8 cellular contexts compared by ENCODE assay signal in genomic region chr12:95790025-95790911, GRCh38. TPM values are rescaled to one million over a fixed set of nuclear protein-coding genes. Genes with fewer than 3 reads are reported as not detected.
DNase-seq lines count a peak whose midpoint lies in the region; ATAC-seq and TF ChIP-seq lines count a peak whose summit lies in the region.

Gene NTN4, minus strand, starts transcription at chr12:95790764. Its CDS starts 455 bp downstream, at chr12:95790309.

- H3K27me3 Mint-ChIP-seq in T-helper 17 cell: peaks cover 35% of the 10 kb centered on the region
- peaks cover 81% of the 10 kb centered on the region for H3K27me3 Mint-ChIP-seq in stimulated activated naive CD8-positive, alpha-beta T cell treated with anti-CD3 and anti-CD28 coated beads, Interleukin-15, Interleukin-2, amounts not matched to agents 100 ng/mL and 50 ng/mL, for 24 hours

- H3K27ac Mint-ChIP-seq in T-helper 17 cell: peak within 1 kb of the TSS; percentile 89
- H3K27ac Mint-ChIP-seq in stimulated activated naive CD8-positive, alpha-beta T cell treated with anti-CD3 and anti-CD28 coated beads, Interleukin-15, Interleukin-2, amounts not matched to agents 100 ng/mL and 50 ng/mL, for 24 hours: no peak within 1 kb of the TSS

- H3K27ac ChIP-seq in coronary artery (peak within 1 kb of the TSS; percentile 87 to 95), right lobe of liver (peak within 1 kb of the TSS; percentile 78 to 86 (median 78))

- peak within 1 kb of the TSS; percentile 96 for H3K4me3 Mint-ChIP-seq in T-helper 17 cell
- H3K4me3 Mint-ChIP-seq in stimulated activated naive CD8-positive, alpha-beta T cell treated with anti-CD3 and anti-CD28 coated beads, Interleukin-15, Interleukin-2, amounts not matched to agents 100 ng/mL and 50 ng/mL, for 24 hours: peak within 1 kb of the TSS; percentile 75

- ATAC-seq in HG02759 (IDR thresholded peaks at IDR 0.05; ENCODE audit: unreplicated experiment) (peak; percentile 67), T-helper 17 cell (peak; percentile 72), right lobe of liver (peak; percentile 56 to 78 (median 74)), GM21528 (IDR thresholded peaks at IDR 0.05; ENCODE audit: low FRiP score, unreplicated experiment) (no peak), GM19467 (IDR thresholded peaks at IDR 0.05; ENCODE audit: unreplicated experiment) (no peak)

- 0% methylated on average over 27 of the region's 95 CpGs for WGBS in right lobe of liver (ENCODE audit: insufficient coverage, low coverage, low lambda C conversion rate, missing lambda C conversion rate)

- peaks cover 4% of the 10 kb centered on the region for H3K36me3 Mint-ChIP-seq in T-helper 17 cell (ENCODE audit: low read depth)
- H3K36me3 Mint-ChIP-seq in stimulated activated naive CD8-positive, alpha-beta T cell treated with anti-CD3 and anti-CD28 coated beads, Interleukin-15, Interleukin-2, amounts not matched to agents 100 ng/mL and 50 ng/mL, for 24 hours (ENCODE audit: low read depth): no peaks in the 10 kb centered on the region

- peak; percentile 54 for TF ChIP-seq POLR2A in right lobe of liver (IDR thresholded peaks at IDR 0.05)

- no peaks in the 10 kb centered on the region for H3K27me3 ChIP-seq in right lobe of liver

- DNase-seq in T-helper 17 cell (peak; percentile 16 to 22 (median 19)), coronary artery (ENCODE audit: low spot score) (peak; percentile 77), right lobe of liver (peak; percentile 67 to 79 (median 78))

- peaks cover 13% of the 10 kb centered on the region; the same call in 1 of the 2 replicates for H3K4me1 ChIP-seq in ES-I3 (ENCODE audit: insufficient read depth, low read length)
- H3K4me1 ChIP-seq in right lobe of liver: peaks cover 0 to 9% (median 4%) of the 10 kb centered on the region in 4 donors

- H3K9me3 Mint-ChIP-seq in stimulated activated naive CD8-positive, alpha-beta T cell treated with anti-CD3 and anti-CD28 coated beads, Interleukin-15, Interleukin-2, amounts not matched to agents 100 ng/mL and 50 ng/mL, for 24 hours: no peaks in the 10 kb centered on the region

- H3K4me3 ChIP-seq in coronary artery: peak within 1 kb of the TSS; percentile 81
- H3K4me3 ChIP-seq in right lobe of liver: peak within 1 kb of the TSS; percentile 41 to 79 (median 73)

- H3K4me1 Mint-ChIP-seq in T-helper 17 cell: peaks cover 20% of the 10 kb centered on the region
- peaks cover 15% of the 10 kb centered on the region for H3K4me1 Mint-ChIP-seq in stimulated activated naive CD8-positive, alpha-beta T cell treated with anti-CD3 and anti-CD28 coated beads, Interleukin-15, Interleukin-2, amounts not matched to agents 100 ng/mL and 50 ng/mL, for 24 hours (ENCODE audit: low read depth)

- no peaks in the 10 kb centered on the region for H3K36me3 ChIP-seq in ES-I3 (ENCODE audit: insufficient read depth, low read length)
- no peaks in the 10 kb centered on the region for H3K36me3 ChIP-seq in right lobe of liver

- H3K9me3 ChIP-seq in ES-I3 (ENCODE audit: control insufficient read depth, insufficient read depth, low read length) (no peaks in the 10 kb centered on the region), T-helper 17 cell (ENCODE audit: control insufficient read depth, low read length, poor library complexity, severe bottlenecking) (no peaks in the 10 kb centered on the region), right lobe of liver (no peaks in the 10 kb centered on the region)

- peak within 1 kb of the TSS; percentile 61 for H3K9ac ChIP-seq in ES-I3 (ENCODE audit: low read depth, low read length)

- TF ChIP-seq CTCF in coronary artery (IDR thresholded peaks at IDR 0.05) (no peak), right lobe of liver (IDR thresholded peaks at IDR 0.05) (no peak)

- intact Hi-C loops in right lobe of liver (cut with DNase I): loop anchor here in 1 of 2 donors (10.0 kb wide), 1 partner anchor 165 kb away; no protein-coding TSS in a partner anchor

RNA-seq across cellular contexts. Expression of gene NTN4, which starts in this region (rescaled TPM):
- total RNA-seq in T-helper 17 cell: 1 to 10 TPM; 4.8 to 7.6 TPM
- 10 to 100 TPM; 14.7 to 28.7 (median 18.9) TPM for total RNA-seq in right lobe of liver

Comparison
In these comparisons a context has a peak if more than half of its experiments do, and no peak if none do; other contexts are left out.
1. ATAC-seq: peak in HG02759 (single experiment), T-helper 17 cell (single experiment) and right lobe of liver (4 of 4); none in GM21528 (single experiment) and GM19467 (single experiment).
2. DNase-seq: peak in every context shown above with its lines; median percentile 78 in right lobe of liver; 77 in coronary artery; 19 in T-helper 17 cell.